Comparison of ENCODE assay signal across 10 cellular contexts in the genomic region with DNA sequence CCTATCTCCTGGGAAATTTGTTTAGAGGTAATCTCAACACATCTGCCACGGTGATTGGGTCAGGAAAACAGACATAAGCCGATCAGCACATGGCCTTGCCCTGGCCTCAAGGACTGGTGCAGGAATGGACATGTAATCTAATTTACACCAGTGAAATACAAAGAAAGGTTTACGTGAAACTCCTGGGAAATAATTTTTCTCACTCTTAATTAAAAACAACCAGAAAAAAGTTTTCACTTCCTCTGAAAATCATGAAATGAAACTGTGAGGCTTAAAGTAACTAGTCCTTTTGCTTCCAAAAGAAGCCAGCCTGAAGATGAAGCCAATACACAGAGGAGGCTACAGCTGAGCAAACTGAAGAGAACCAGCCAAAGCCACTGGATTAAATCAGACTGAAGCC.
A peak's percentile ranks its signal among the peaks of the same experiment; 100 is the strongest.
DNase-seq lines count a peak whose midpoint lies in the region; ATAC-seq and TF ChIP-seq lines count a peak whose summit lies in the region.
"Had no signal": no experiment of that assay in that cellular context is flagged by ENCODE, and none has a peak within 500 bp of the region (broad histone marks: within the 10 kb centered on the region; RNA-seq: fewer than 3 reads in every experiment).

No MANE protein-coding gene starts in this region.

- no CpG with 5 or more reads among the region's 3 CpGs for WGBS in trophoblast cell (ENCODE audit: extremely low coverage, insufficient coverage, insufficient read length)

- H3K36me3 ChIP-seq in KMS-11 (ENCODE audit: insufficient read depth) = no peaks in the 10 kb centered on the region
- no peaks in the 10 kb centered on the region for H3K36me3 ChIP-seq in skeletal muscle tissue (ENCODE audit: control insufficient read depth in 3 of 3, insufficient read depth in 3 of 3, low read length in 3 of 3)
- H3K36me3 ChIP-seq in trophoblast cell (ENCODE audit: control insufficient read depth in 1 of 2, insufficient read depth in 2 of 2, low read length in 2 of 2) = no peaks in the 10 kb centered on the region

- H2BK120ac ChIP-seq in trophoblast cell (ENCODE audit: insufficient read depth, low read length, poor library complexity) = no peak overlapping the region

- no peak overlapping the region for H3K9ac ChIP-seq in KMS-11
- no peak overlapping the region for H3K9ac ChIP-seq in skeletal muscle tissue (ENCODE audit: low read depth in 1 of 3, low read length in 3 of 3)
- no peak overlapping the region for H3K9ac ChIP-seq in trophoblast cell (ENCODE audit: low read length)

- H2AFZ ChIP-seq in KMS-11 (ENCODE audit: low read depth) (no peak overlapping the region), trophoblast cell (ENCODE audit: insufficient read depth, low read length, poor library complexity) (no peak overlapping the region)

- H3K27me3 ChIP-seq in KMS-11 (ENCODE audit: insufficient read depth, low read depth) (no peaks in the 10 kb centered on the region), skeletal muscle tissue (ENCODE audit: control insufficient read depth in 3 of 3, insufficient read depth in 3 of 3, low read length in 3 of 3) (peaks cover 0 to 3% (median 0%) of the 10 kb centered on the region in 3 donors), trophoblast cell (ENCODE audit: insufficient read depth, low read length) (no peaks in the 10 kb centered on the region)

- no peak for DNase-seq in mucosa of gallbladder (ENCODE audit: low spot score)
- no peak for DNase-seq in stimulated activated CD4-positive, alpha-beta T cell treated with anti-CD3 and anti-CD28 coated beads, Interleukin-15, amount 100 ng/mL, for 24 hours
- no peak for DNase-seq in trophoblast cell
- DNase-seq in midbrain (lab: John Stamatoyannopoulos, UW) = no peak
- DNase-seq: activated CD4-positive, CD25-positive, alpha-beta regulatory T cell treated with anti-CD3 and anti-CD28 coated beads, Interleukin-2, amount 50 U/mL, for 72 hours; NCI-H187 had no signal

- no peak overlapping the region for H3K23ac ChIP-seq in trophoblast cell (ENCODE audit: low read length)

- H3K4ac ChIP-seq in trophoblast cell (ENCODE audit: low read depth, low read length) = no peak overlapping the region

- H3K79me2 ChIP-seq in KMS-11 (ENCODE audit: insufficient read depth, low read depth) (no peaks in the 10 kb centered on the region), trophoblast cell (ENCODE audit: control insufficient read depth, insufficient read depth, low read length, poor library complexity) (no peaks in the 10 kb centered on the region)

- no peak overlapping the region for H3K4me3 ChIP-seq in KMS-11 (IDR thresholded peaks at IDR 0.05; ENCODE audit: insufficient read depth, low read depth, low read length)
- no peak overlapping the region for H3K4me3 ChIP-seq in skeletal muscle tissue (ENCODE audit: low read length in 3 of 3)
- H3K4me3 ChIP-seq in trophoblast cell (ENCODE audit: low read depth, low read length) = no peak overlapping the region

- H3K4me1 ChIP-seq in KMS-11 (ENCODE audit: low read depth, poor library complexity, severe bottlenecking) = peaks cover 11% of the 10 kb centered on the region
- no peaks in the 10 kb centered on the region for H3K4me1 ChIP-seq in skeletal muscle tissue (ENCODE audit: control insufficient read depth in 3 of 3, insufficient read depth in 3 of 3, low read length in 3 of 3)
- H3K4me1 ChIP-seq in trophoblast cell (ENCODE audit: control insufficient read depth in 1 of 2, insufficient read depth in 2 of 2, low read length in 2 of 2) = no peaks in the 10 kb centered on the region

- no peak overlapping the region for H3K14ac ChIP-seq in trophoblast cell (ENCODE audit: low read length)

- H3K9me3 ChIP-seq in skeletal muscle tissue (ENCODE audit: control insufficient read depth in 3 of 3, low read length in 3 of 3) = no peaks in the 10 kb centered on the region
- H3K9me3 ChIP-seq in trophoblast cell (ENCODE audit: insufficient read depth, low read depth, low read length) = no peaks in the 10 kb centered on the region

- H3K27ac ChIP-seq in KMS-11 (no peak overlapping the region), skeletal muscle tissue (ENCODE audit: low read depth, low read length) (peak overlapping the region; percentile 12), trophoblast cell (ENCODE audit: low read depth, low read length) (no peak overlapping the region)

- no peak for TF ChIP-seq CTCF in KMS-11 (conservative IDR thresholded peaks at IDR 0.05; ENCODE audit: low read depth, low read length)

- no peaks in the 10 kb centered on the region for H4K20me1 ChIP-seq in KMS-11 (ENCODE audit: insufficient read depth)

- ATAC-seq in GM19025 (IDR thresholded peaks at IDR 0.05; ENCODE audit: low read depth, unreplicated experiment) (peak; percentile 92), HG02642 (IDR thresholded peaks at IDR 0.05; ENCODE audit: poor library complexity, unreplicated experiment) (peak; percentile 95)

- H4K91ac ChIP-seq in trophoblast cell (ENCODE audit: low read depth, low read length) = no peak overlapping the region

- H4K8ac ChIP-seq in trophoblast cell (ENCODE audit: low read depth, low read length) = no peak overlapping the region

- H3K79me1 ChIP-seq in trophoblast cell (ENCODE audit: low read length) = no peaks in the 10 kb centered on the region

- H3K4me2 ChIP-seq in KMS-11 = peak overlapping the region; percentile 8; the same call in 1 of the 2 replicates
- no peak overlapping the region for H3K4me2 ChIP-seq in trophoblast cell (ENCODE audit: low read length)

- H2BK5ac ChIP-seq in trophoblast cell (ENCODE audit: low read depth, low read length, poor library complexity) = no peak overlapping the region

- no peak overlapping the region for H3K18ac ChIP-seq in trophoblast cell (ENCODE audit: low read length)

- no peak overlapping the region for H2BK12ac ChIP-seq in trophoblast cell (ENCODE audit: low read length)

- no peak overlapping the region for H2AK5ac ChIP-seq in trophoblast cell (ENCODE audit: low read length)

- no peak overlapping the region for H4K12ac ChIP-seq in trophoblast cell (ENCODE audit: low read depth, low read length)
